Comparison of ENCODE assay signal across 8 cellular contexts in the genomic region with DNA sequence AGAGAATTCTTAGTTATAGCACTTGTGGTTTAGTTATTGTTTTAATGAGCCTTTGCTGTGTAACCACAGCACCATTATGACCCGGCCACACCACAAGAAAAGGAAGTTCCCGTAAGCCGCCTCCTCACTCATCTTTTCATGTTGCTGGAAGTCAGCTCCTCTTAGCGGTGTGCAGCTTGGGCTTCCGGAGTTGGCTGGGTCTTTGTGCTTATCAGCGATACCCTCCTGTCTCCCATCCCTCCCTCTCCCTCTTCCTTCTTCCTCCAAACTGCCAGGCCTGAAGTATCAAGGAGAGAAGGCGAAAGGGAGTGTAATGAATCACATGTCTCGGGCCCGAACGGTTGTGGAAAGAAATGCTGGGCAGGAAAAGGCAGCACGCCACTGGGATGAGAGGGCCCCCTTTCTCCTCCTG.
DNase-seq lines count a peak whose midpoint lies in the region; ATAC-seq and TF ChIP-seq lines count a peak whose summit lies in the region.

No MANE protein-coding gene starts in this region.

- H3K4me3 ChIP-seq in A673 (ENCODE audit: low read depth, low read length, poor library complexity, severe bottlenecking) = no peak overlapping the region
- H3K4me3 ChIP-seq in left lung = no peak overlapping the region
- no peak overlapping the region for H3K4me3 ChIP-seq in psoas muscle

- H3K27ac ChIP-seq in A673 (ENCODE audit: low read depth, low read length, poor library complexity, severe bottlenecking) (no peak overlapping the region), left lung (peak overlapping the region in 1 of 2 donors; percentile 57), psoas muscle (no peak overlapping the region)

- DNase-seq in A673 (ENCODE audit: low spot score) (peak; percentile 5), left lung (peak in 1 of 2 donors; percentile 35), occipital lobe (lab: John Stamatoyannopoulos, UW) (no peak), SHP77 treated with DMSO at 0.1 percent for 48 hours (lab: John Stamatoyannopoulos, UW) (no peak), psoas muscle (no peak)
- DNase-seq in activated CD4-positive, alpha-beta T cell treated with anti-CD3 and anti-CD28 coated beads, Interleukin-2, amount 50 U/mL, for 48 hours = peak; percentile 47 to 65

- no TSS peak for BruUV-seq in A673 (replicated peaks; lab: Mats Ljungman, UMichigan)

- H3K9me3 ChIP-seq in A673 (ENCODE audit: low read depth, low read length, poor library complexity, severe bottlenecking) = no peaks in the 10 kb centered on the region
- no peaks in the 10 kb centered on the region for H3K9me3 ChIP-seq in left lung
- H3K9me3 ChIP-seq in psoas muscle = no peaks in the 10 kb centered on the region

- H3K36me3 ChIP-seq in A673 (ENCODE audit: insufficient read depth, low read length, poor library complexity, severe bottlenecking) (no peaks in the 10 kb centered on the region), left lung (no peaks in the 10 kb centered on the region), psoas muscle (ENCODE audit: insufficient read depth in 1 of 2, low read depth in 1 of 2) (no peaks in the 10 kb centered on the region)

- intact Hi-C loops in A673 (cut with micrococcal nuclease; ENCODE audit: unreplicated experiment) (loop anchor here (5.0 kb wide), 1 partner anchor 442 kb away; no protein-coding TSS in a partner anchor), left lung (cut with DNase I) (no loop called here), psoas muscle (cut with DNase I) (no loop called here)

- CTCF ChIA-PET in A673 (lab: Charles Lee) = no interaction called here

- POLR2A ChIA-PET in A673 (lab: Charles Lee; ENCODE audit: low non-redundant PET) = no interaction called here

- H3K27me3 ChIP-seq in A673 (replicated peaks; ENCODE audit: insufficient read depth, low read depth, low read length, poor library complexity) (no peaks in the 10 kb centered on the region), left lung (peaks cover 0 to 60% of the 10 kb centered on the region in 2 donors), psoas muscle (ENCODE audit: insufficient read depth in 3 of 3, low read length in 2 of 3) (no peaks in the 10 kb centered on the region)

- H3K4me1 ChIP-seq in A673 (ENCODE audit: insufficient read depth, low read length, poor library complexity, severe bottlenecking) = no peaks in the 10 kb centered on the region
- H3K4me1 ChIP-seq in left lung = peaks cover 0 to 11% of the 10 kb centered on the region in 2 donors
- H3K4me1 ChIP-seq in psoas muscle = no peaks in the 10 kb centered on the region

- ATAC-seq in GM19351 (IDR thresholded peaks at IDR 0.05; ENCODE audit: unreplicated experiment) (peak; percentile 71), HG03354 (IDR thresholded peaks at IDR 0.05; ENCODE audit: poor library complexity, severe bottlenecking, unreplicated experiment) (peak; percentile 81), left lung (peak; percentile 27), psoas muscle (no peak)

- WGBS in psoas muscle, 3 donors = 59 to 60% (median 60%) methylated on average over 11 of the region's 11 CpGs

- TF ChIP-seq CTCF in A673 (conservative IDR thresholded peaks at IDR 0.05; ENCODE audit: low read depth, low read length) (no peak), left lung (IDR thresholded peaks at IDR 0.05) (no peak), psoas muscle (IDR thresholded peaks at IDR 0.05) (no peak)

Comparison
In these comparisons a context has a peak if more than half of its experiments do, and no peak if none do; other contexts are left out.
1. DNase-seq: peak in A673 (single experiment) and activated CD4-positive, alpha-beta T cell treated with anti-CD3 and anti-CD28 coated beads, Interleukin-2, amount 50 U/mL, for 48 hours (2 of 2); none in occipital lobe (single experiment), SHP77 treated with DMSO at 0.1 percent for 48 hours (single experiment) and psoas muscle (0 of 2).
2. ATAC-seq: peak in GM19351 (single experiment), HG03354 (single experiment) and left lung (single experiment); none in psoas muscle (0 of 4).